Comparison of ENCODE assay signal across 7 cellular contexts in the genomic region with DNA sequence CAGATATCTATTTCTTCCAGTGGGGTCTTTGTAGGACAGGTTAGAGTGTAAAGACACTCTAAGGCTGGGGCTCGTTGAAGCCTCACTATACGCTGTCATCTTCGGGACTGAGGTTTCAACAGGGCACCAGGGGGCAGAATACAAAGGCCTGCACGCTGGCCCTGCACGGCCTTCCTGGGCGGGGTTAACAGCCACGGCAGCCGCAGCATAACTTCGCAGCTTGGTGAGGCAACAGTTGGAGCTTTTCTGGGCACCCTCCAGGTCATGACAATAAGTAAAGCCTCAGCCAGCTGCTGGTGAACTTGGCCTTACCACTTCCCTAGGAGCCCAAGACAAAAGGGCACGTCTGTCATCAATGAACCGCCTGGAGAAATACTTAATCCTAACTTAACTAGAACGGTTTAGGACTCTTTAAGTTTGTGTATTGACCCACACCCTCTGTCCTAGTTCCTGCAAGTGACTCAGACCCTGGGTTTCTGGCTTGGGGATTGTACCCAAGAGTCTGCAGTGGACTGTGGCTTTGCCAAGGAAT. TPM values are rescaled to one million over a fixed set of nuclear protein-coding genes. Genes with fewer than 3 reads are reported as not detected.
DNase-seq lines count a peak whose midpoint lies in the region; ATAC-seq and FAIRE-seq lines count a peak whose summit lies in the region.

No MANE protein-coding gene starts in this region.

- H3K4me3 Mint-ChIP-seq in activated CD4-positive, alpha-beta T cell treated with anti-CD3 and anti-CD28 coated beads, Interleukin-2, amount 10 ng/mL, durations not matched to agents 24 days and 14 days: peak overlapping the region; percentile 89

- peaks cover 17% of the 10 kb centered on the region for H3K36me3 Mint-ChIP-seq in activated CD4-positive, alpha-beta T cell treated with anti-CD3 and anti-CD28 coated beads, Interleukin-2, amount 10 ng/mL, durations not matched to agents 24 days and 14 days (ENCODE audit: low read depth)

- peaks cover 57% of the 10 kb centered on the region for H3K4me1 Mint-ChIP-seq in activated CD4-positive, alpha-beta T cell treated with anti-CD3 and anti-CD28 coated beads, Interleukin-2, amount 10 ng/mL, durations not matched to agents 24 days and 14 days

- ATAC-seq in HG02981 (IDR thresholded peaks at IDR 0.05; ENCODE audit: unreplicated experiment): no peak

- DNase-seq in GM18507 (ENCODE audit: extremely low spot score, insufficient read length, low read depth): no peak
- DNase-seq in NCI-H2107 treated with DMSO at 0.1 percent for 48 hours (lab: John Stamatoyannopoulos, UW; ENCODE audit: unreplicated experiment): peak; percentile 78
- DNase-seq in activated CD4-positive, alpha-beta T cell treated with anti-CD3 and anti-CD28 coated beads, Interleukin-2, amount 10 ng/mL, durations not matched to agents 24 days and 14 days: peak; percentile 94
- DNase-seq in effector CD4-positive, alpha-beta T cell: peak; percentile 71
- DNase-seq in midbrain (lab: John Stamatoyannopoulos, UW): peak; percentile 44
- peak; percentile 71 for DNase-seq in stimulated activated CD8-positive, alpha-beta memory T cell treated with anti-CD3 and anti-CD28 coated beads, Interleukin-4, amount 100 ng/mL, for 24 hours (ENCODE audit: low read depth)

- H3K27me3 Mint-ChIP-seq in activated CD4-positive, alpha-beta T cell treated with anti-CD3 and anti-CD28 coated beads, Interleukin-2, amount 10 ng/mL, durations not matched to agents 24 days and 14 days: peaks cover 4% of the 10 kb centered on the region

- peak overlapping the region; percentile 94 for H3K27ac Mint-ChIP-seq in activated CD4-positive, alpha-beta T cell treated with anti-CD3 and anti-CD28 coated beads, Interleukin-2, amount 10 ng/mL, durations not matched to agents 24 days and 14 days

- H3K9me3 Mint-ChIP-seq in activated CD4-positive, alpha-beta T cell treated with anti-CD3 and anti-CD28 coated beads, Interleukin-2, amount 10 ng/mL, durations not matched to agents 24 days and 14 days: no peaks in the 10 kb centered on the region

- FAIRE-seq in GM18507 (lab: Jason Lieb, UNC): peak; percentile 65

- intact Hi-C loops in activated CD4-positive, alpha-beta T cell treated with anti-CD3 and anti-CD28 coated beads, Interleukin-2, amount 10 ng/mL, durations not matched to agents 24 days and 14 days (cut with micrococcal nuclease): loop anchor here (1.0 to 2.0 kb wide), 3 partner anchors 171 to 349 kb away; no protein-coding TSS in a partner anchor

RNA-seq across cellular contexts. Expression of a gene that starts 2.3 kb away (rescaled TPM):
- 100 and 101 TPM in 2 replicates for total RNA-seq in activated CD4-positive, alpha-beta T cell treated with anti-CD3 and anti-CD28 coated beads, Interleukin-2, amount 10 ng/mL, durations not matched to agents 24 days and 14 days
